20 cellular contexts compared by ENCODE assay signal in genomic region chr7:128318696-128319095, GRCh38. TPM values are rescaled to one million over a fixed set of nuclear protein-coding genes. Genes with fewer than 3 reads are reported as not detected.
DNase-seq lines count a peak whose midpoint lies in the region; ATAC-seq and TF ChIP-seq lines count a peak whose summit lies in the region.
"Had no signal": no experiment of that assay in that cellular context is flagged by ENCODE, and none has a peak within 500 bp of the region (broad histone marks: within the 10 kb centered on the region; RNA-seq: fewer than 3 reads in every experiment).

No MANE protein-coding gene starts in this region.

- peak overlapping the region; percentile 32 for H3K27ac ChIP-seq in smooth muscle cell (ENCODE audit: low read depth)
- H3K27ac ChIP-seq: A549, GM23248, RWPE1 had no signal

- no peak for ATAC-seq in activated CD8-positive, alpha-beta T cell treated with anti-CD3 and anti-CD28 coated beads, Interleukin-2, amount 10 ng/mL, durations not matched to agents 7 days and 5 days
- ATAC-seq in activated CD8-positive, alpha-beta T cell treated with anti-CD3 and anti-CD28 coated beads for 36 hours = no peak
- no peak for ATAC-seq in effector memory CD8-positive, alpha-beta T cell (replicated peaks)
- ATAC-seq: A549, HCT116 had no signal

- no peaks in the 10 kb centered on the region for H3K9me3 Mint-ChIP-seq in activated CD8-positive, alpha-beta T cell treated with anti-CD3 and anti-CD28 coated beads, Interleukin-2, amount 10 ng/mL, durations not matched to agents 7 days and 5 days (ENCODE audit: insufficient read depth)
- no peaks in the 10 kb centered on the region for H3K9me3 Mint-ChIP-seq in activated CD8-positive, alpha-beta T cell treated with anti-CD3 and anti-CD28 coated beads for 36 hours
- H3K9me3 Mint-ChIP-seq in effector memory CD8-positive, alpha-beta T cell = no peaks in the 10 kb centered on the region
- H3K9me3 Mint-ChIP-seq: CD14-positive monocyte, IgD-negative memory B cell had no signal

- peaks cover 72% of the 10 kb centered on the region for H3K36me3 Mint-ChIP-seq in activated CD8-positive, alpha-beta T cell treated with anti-CD3 and anti-CD28 coated beads, Interleukin-2, amount 10 ng/mL, durations not matched to agents 7 days and 5 days (ENCODE audit: low read depth)
- peaks cover 72% of the 10 kb centered on the region for H3K36me3 Mint-ChIP-seq in activated CD8-positive, alpha-beta T cell treated with anti-CD3 and anti-CD28 coated beads for 36 hours (ENCODE audit: low read depth)
- peaks cover 38% of the 10 kb centered on the region for H3K36me3 Mint-ChIP-seq in effector memory CD8-positive, alpha-beta T cell (ENCODE audit: insufficient read depth)

- CTCF ChIA-PET in activated CD8-positive, alpha-beta T cell treated with anti-CD3 and anti-CD28 coated beads, Interleukin-2, amount 10 ng/mL, durations not matched to agents 7 days and 5 days (lab: Charles Lee) = no interaction called here
- CTCF ChIA-PET in activated CD8-positive, alpha-beta T cell treated with anti-CD3 and anti-CD28 coated beads for 36 hours (lab: Charles Lee) = interaction anchor here (0.9 to 4.0 kb wide), 2 partner anchors 25 to 63 kb away, joined by 3 to 15 read pairs; partner anchors contain the start of gene RBM28

- H2AFZ ChIP-seq in smooth muscle cell (ENCODE audit: low read depth) = no peak overlapping the region
- H2AFZ ChIP-seq: GM23248 had no signal

- 77% methylated on average over 5 of the region's 5 CpGs for WGBS in smooth muscle cell (ENCODE audit: low lambda C conversion rate)

- intact Hi-C loops in activated CD8-positive, alpha-beta T cell treated with anti-CD3 and anti-CD28 coated beads for 36 hours (cut with micrococcal nuclease) = no loop called here

- H3K9ac ChIP-seq in smooth muscle cell (ENCODE audit: low read depth) = no peak overlapping the region
- H3K9ac ChIP-seq: GM23248 had no signal

- no peak overlapping the region for H3K4me2 ChIP-seq in smooth muscle cell
- H3K4me2 ChIP-seq: A549 had no signal

- H3K4me3 Mint-ChIP-seq in activated CD8-positive, alpha-beta T cell treated with anti-CD3 and anti-CD28 coated beads, Interleukin-2, amount 10 ng/mL, durations not matched to agents 7 days and 5 days = no peak overlapping the region
- no peak overlapping the region for H3K4me3 Mint-ChIP-seq in activated CD8-positive, alpha-beta T cell treated with anti-CD3 and anti-CD28 coated beads for 36 hours
- peak overlapping the region in 1 of 2 donors; percentile 69 for H3K4me3 Mint-ChIP-seq in effector memory CD8-positive, alpha-beta T cell
- H3K4me3 Mint-ChIP-seq: CD14-positive monocyte, IgD-negative memory B cell had no signal

- POLR2A ChIA-PET in activated CD8-positive, alpha-beta T cell treated with anti-CD3 and anti-CD28 coated beads, Interleukin-2, amount 10 ng/mL, durations not matched to agents 7 days and 5 days (lab: Charles Lee) = no interaction called here
- POLR2A ChIA-PET in activated CD8-positive, alpha-beta T cell treated with anti-CD3 and anti-CD28 coated beads for 36 hours (lab: Charles Lee) = no interaction called here

- peak overlapping the region; percentile 90 for H3K27ac Mint-ChIP-seq in activated CD8-positive, alpha-beta T cell treated with anti-CD3 and anti-CD28 coated beads, Interleukin-2, amount 10 ng/mL, durations not matched to agents 7 days and 5 days
- no peak overlapping the region for H3K27ac Mint-ChIP-seq in activated CD8-positive, alpha-beta T cell treated with anti-CD3 and anti-CD28 coated beads for 36 hours
- H3K27ac Mint-ChIP-seq in effector memory CD8-positive, alpha-beta T cell = peak overlapping the region; percentile 86 to 89
- H3K27ac Mint-ChIP-seq: CD14-positive monocyte, IgD-negative memory B cell had no signal

- no peaks in the 10 kb centered on the region for H3K27me3 Mint-ChIP-seq in activated CD8-positive, alpha-beta T cell treated with anti-CD3 and anti-CD28 coated beads, Interleukin-2, amount 10 ng/mL, durations not matched to agents 7 days and 5 days (ENCODE audit: low read depth)
- H3K27me3 Mint-ChIP-seq in activated CD8-positive, alpha-beta T cell treated with anti-CD3 and anti-CD28 coated beads for 36 hours = no peaks in the 10 kb centered on the region
- H3K27me3 Mint-ChIP-seq in effector memory CD8-positive, alpha-beta T cell = no peaks in the 10 kb centered on the region
- H3K27me3 Mint-ChIP-seq: IgD-negative memory B cell had no signal

- no peaks in the 10 kb centered on the region for H3K27me3 ChIP-seq in smooth muscle cell (ENCODE audit: low read depth)

- H3K79me2 ChIP-seq in smooth muscle cell (ENCODE audit: low read depth) = no peaks in the 10 kb centered on the region

- DNase-seq in activated CD8-positive, alpha-beta T cell treated with anti-CD3 and anti-CD28 coated beads, Interleukin-2, amount 10 ng/mL, durations not matched to agents 7 days and 5 days = no peak
- no peak for DNase-seq in activated CD8-positive, alpha-beta T cell treated with anti-CD3 and anti-CD28 coated beads for 36 hours
- DNase-seq in Kasumi-1 (lab: John Stamatoyannopoulos, UW) = peak; percentile 78 to 87
- no peak for DNase-seq in effector memory CD8-positive, alpha-beta T cell
- no peak for DNase-seq in smooth muscle cell (lab: John Stamatoyannopoulos, UW; ENCODE audit: unreplicated experiment)
- no peak for DNase-seq in NAMALWA (ENCODE audit: low spot score)
- no peak for DNase-seq in cerebellar cortex (ENCODE audit: low spot score)
- no peak for DNase-seq in NOMO-1 (lab: John Stamatoyannopoulos, UW; ENCODE audit: unreplicated experiment in 2 of 2)
- DNase-seq: DMS79 treated with DMSO at 0.1 percent for 48 hours, GM23248, NCI-H146, NCI-H2107, NCI-H345, NCI-H526 treated with DMSO at 0.1 percent for 48 hours had no signal

- H4K20me1 ChIP-seq in smooth muscle cell (ENCODE audit: low read depth) = peaks cover 17% of the 10 kb centered on the region

- no peaks in the 10 kb centered on the region for H3K9me3 ChIP-seq in smooth muscle cell (replicated peaks; ENCODE audit: low read depth)
- H3K9me3 ChIP-seq: A549 had no signal

- no peak for TF ChIP-seq CTCF in activated CD8-positive, alpha-beta T cell treated with anti-CD3 and anti-CD28 coated beads for 36 hours (IDR thresholded peaks at IDR 0.05)
- TF ChIP-seq CTCF in smooth muscle cell (IDR thresholded peaks at IDR 0.05; ENCODE audit: borderline replicate concordance, insufficient read depth, poor library complexity, severe bottlenecking) = no peak

- peaks cover 48% of the 10 kb centered on the region for H3K4me1 Mint-ChIP-seq in activated CD8-positive, alpha-beta T cell treated with anti-CD3 and anti-CD28 coated beads, Interleukin-2, amount 10 ng/mL, durations not matched to agents 7 days and 5 days (ENCODE audit: low read depth)
- H3K4me1 Mint-ChIP-seq in activated CD8-positive, alpha-beta T cell treated with anti-CD3 and anti-CD28 coated beads for 36 hours (ENCODE audit: low read depth) = peaks cover 33% of the 10 kb centered on the region
- H3K4me1 Mint-ChIP-seq in effector memory CD8-positive, alpha-beta T cell (ENCODE audit: low read depth in 2 of 2) = peaks cover 41 to 71% of the 10 kb centered on the region in 2 donors
- H3K4me1 Mint-ChIP-seq: IgD-negative memory B cell had no signal

- H3K4me1 ChIP-seq in smooth muscle cell (ENCODE audit: low read depth) = no peaks in the 10 kb centered on the region
- H3K4me1 ChIP-seq: A549 had no signal

- no peaks in the 10 kb centered on the region for H3F3A ChIP-seq in smooth muscle cell (ENCODE audit: low read depth)

- H3K36me3 ChIP-seq in smooth muscle cell (ENCODE audit: low read depth) = peaks cover 14% of the 10 kb centered on the region

- no peak overlapping the region for H3K4me3 ChIP-seq in smooth muscle cell
- H3K4me3 ChIP-seq: A549, GM23248 had no signal

RNA-seq across cellular contexts. Expression of gene RBM28, which starts 25.0 kb away (rescaled TPM):
- total RNA-seq in activated CD8-positive, alpha-beta T cell treated with anti-CD3 and anti-CD28 coated beads, Interleukin-2, amount 10 ng/mL, durations not matched to agents 7 days and 5 days = 10 to 100 TPM; 40.4 to 43.3 TPM
- total RNA-seq in activated CD8-positive, alpha-beta T cell treated with anti-CD3 and anti-CD28 coated beads for 36 hours = 10 to 100 TPM; 55.3 to 55.6 TPM
- total RNA-seq in smooth muscle cell = 13.7 and 17.3 TPM in 2 replicates
- 23.2 and 27.1 TPM in 2 replicates for polyA plus RNA-seq in smooth muscle cell

RNA-seq across cellular contexts. Expression of gene PRRT4, which starts 42.8 kb away (rescaled TPM):
- under 1 TPM in 1 of 2 experiments, not detected in 1; 0.16 TPM for total RNA-seq in activated CD8-positive, alpha-beta T cell treated with anti-CD3 and anti-CD28 coated beads, Interleukin-2, amount 10 ng/mL, durations not matched to agents 7 days and 5 days
- total RNA-seq in activated CD8-positive, alpha-beta T cell treated with anti-CD3 and anti-CD28 coated beads for 36 hours = under 1 TPM; 0.20 to 0.69 TPM
- 0.09 and 2.5 TPM in 2 replicates for total RNA-seq in smooth muscle cell
- 0.83 and 1.5 TPM in 2 replicates for polyA plus RNA-seq in smooth muscle cell
- total RNA-seq: GM23248, HT1080 had no signal
- polyA plus RNA-seq: CD14-positive monocyte, GM23248 had no signal

Comparison
In these comparisons a context has a peak if more than half of its experiments do, and no peak if none do; other contexts are left out.
1. DNase-seq: peak in Kasumi-1 (2 of 2); none in activated CD8-positive, alpha-beta T cell treated with anti-CD3 and anti-CD28 coated beads, Interleukin-2, amount 10 ng/mL, durations not matched to agents 7 days and 5 days (single experiment), activated CD8-positive, alpha-beta T cell treated with anti-CD3 and anti-CD28 coated beads for 36 hours (single experiment), effector memory CD8-positive, alpha-beta T cell (0 of 3), smooth muscle cell (single experiment), NAMALWA (single experiment), cerebellar cortex (single experiment) and NOMO-1 (0 of 2).